In genomic region chr21:17709266-17709611, GRCh38 we compare ENCODE assay signal across 9 cellular contexts.
DNase-seq lines count a peak whose midpoint lies in the region; ATAC-seq and TF ChIP-seq lines count a peak whose summit lies in the region.
"Had no signal": no experiment of that assay in that cellular context is flagged by ENCODE, and none has a peak within 500 bp of the region (broad histone marks: within the 10 kb centered on the region; RNA-seq: fewer than 3 reads in every experiment).

No MANE protein-coding gene starts in this region.

- peak overlapping the region; percentile 45 for H3K27ac Mint-ChIP-seq in activated naive CD8-positive, alpha-beta T cell treated with anti-CD3 and anti-CD28 coated beads, Interleukin-2, amount 10 ng/mL, durations not matched to agents 7 days and 5 days

- H3K36me3 Mint-ChIP-seq in activated naive CD8-positive, alpha-beta T cell treated with anti-CD3 and anti-CD28 coated beads, Interleukin-2, amount 10 ng/mL, durations not matched to agents 7 days and 5 days, result peaks cover 41% of the 10 kb centered on the region

- ATAC-seq in GM18907 (IDR thresholded peaks at IDR 0.05; ENCODE audit: unreplicated experiment) (peak; percentile 100), GM21447 (IDR thresholded peaks at IDR 0.05; ENCODE audit: unreplicated experiment) (peak; percentile 99), HG03103 (IDR thresholded peaks at IDR 0.05; ENCODE audit: low read depth, unreplicated experiment) (peak; percentile 99), left ventricle myocardium superior (no peak)
- ATAC-seq in activated naive CD8-positive, alpha-beta T cell treated with anti-CD3 and anti-CD28 coated beads, Interleukin-2, amount 10 ng/mL, durations not matched to agents 7 days and 5 days (ENCODE audit: low read depth), result peak; percentile 91

- no peak for TF ChIP-seq CTCF in GM10248 (IDR thresholded peaks at IDR 0.05; ENCODE audit: control extremely low read depth, extremely low read depth, low read depth, missing control alignments)

- peaks cover 22% of the 10 kb centered on the region for H3K4me1 Mint-ChIP-seq in activated naive CD8-positive, alpha-beta T cell treated with anti-CD3 and anti-CD28 coated beads, Interleukin-2, amount 10 ng/mL, durations not matched to agents 7 days and 5 days

- H3K9me3 Mint-ChIP-seq in activated naive CD8-positive, alpha-beta T cell treated with anti-CD3 and anti-CD28 coated beads, Interleukin-2, amount 10 ng/mL, durations not matched to agents 7 days and 5 days, result peaks cover 30% of the 10 kb centered on the region

- CTCF ChIA-PET in GM10248 (lab: Yijun Ruan, JAX), result no interaction called here

- no peak for DNase-seq in activated naive CD8-positive, alpha-beta T cell treated with anti-CD3 and anti-CD28 coated beads, Interleukin-2, amount 10 ng/mL, durations not matched to agents 7 days and 5 days
- DNase-seq in GM10248 (ENCODE audit: extremely low spot score) (no peak), left ventricle myocardium superior (no peak), DMS 273 (lab: John Stamatoyannopoulos, UW; ENCODE audit: unreplicated experiment) (no peak)
- DNase-seq: nucleus accumbens, SHP77 had no signal

- intact Hi-C loops in left ventricle myocardium superior (cut with micrococcal nuclease), result no loop called here

- POLR2A ChIA-PET in activated naive CD8-positive, alpha-beta T cell treated with anti-CD3 and anti-CD28 coated beads, Interleukin-2, amount 10 ng/mL, durations not matched to agents 7 days and 5 days (lab: Charles Lee), result interaction anchor here (0.6 to 1.1 kb wide), 2 partner anchors 36 to 111 kb away, joined by 3 to 4 read pairs; no protein-coding TSS in a partner anchor
- POLR2A ChIA-PET in GM10248 (lab: Yijun Ruan, JAX), result no interaction called here

- peaks cover 3% of the 10 kb centered on the region for H3K27me3 Mint-ChIP-seq in activated naive CD8-positive, alpha-beta T cell treated with anti-CD3 and anti-CD28 coated beads, Interleukin-2, amount 10 ng/mL, durations not matched to agents 7 days and 5 days

- peak overlapping the region; percentile 26 for H3K4me3 Mint-ChIP-seq in activated naive CD8-positive, alpha-beta T cell treated with anti-CD3 and anti-CD28 coated beads, Interleukin-2, amount 10 ng/mL, durations not matched to agents 7 days and 5 days
